In genomic region chr13:114129649-114130062, GRCh38 we compare ENCODE assay signal across 9 cellular contexts. TPM values are rescaled to one million over a fixed set of nuclear protein-coding genes. Genes with fewer than 3 reads are reported as not detected.
DNase-seq lines count a peak whose midpoint lies in the region; ATAC-seq, FAIRE-seq and TF ChIP-seq lines count a peak whose summit lies in the region.
"Had no signal": no experiment of that assay in that cellular context is flagged by ENCODE, and none has a peak within 500 bp of the region (broad histone marks: within the 10 kb centered on the region; RNA-seq: fewer than 3 reads in every experiment).

No MANE protein-coding gene starts in this region.

- no peak overlapping the region for H3K9ac ChIP-seq in parathyroid adenoma

- H3K4me1 ChIP-seq in parathyroid adenoma, result no peaks in the 10 kb centered on the region

- H3K4me2 ChIP-seq in parathyroid adenoma (ENCODE audit: low read length), result no peak overlapping the region

- peak overlapping the region; percentile 84 for H3K27ac Mint-ChIP-seq in dendritic cell treated with granulocyte-macrophage colony-stimulating factor and Interleukin-4, amounts not matched to agents 40 ng/mL and 50 ng/mL, for 4 days
- H3K27ac Mint-ChIP-seq in Calu3 (ENCODE audit: unreplicated experiment), result no peak overlapping the region

- H3K9me3 Mint-ChIP-seq in dendritic cell treated with granulocyte-macrophage colony-stimulating factor and Interleukin-4, amounts not matched to agents 40 ng/mL and 50 ng/mL, for 4 days, result no peaks in the 10 kb centered on the region
- H3K9me3 Mint-ChIP-seq in Calu3 (ENCODE audit: low read depth, unreplicated experiment), result no peaks in the 10 kb centered on the region

- peak; percentile 36 for DNase-seq in ELR (ENCODE audit: low read depth)
- peak; percentile 15 for DNase-seq in RCC 7860 (ENCODE audit: low spot score)
- DNase-seq in Calu3, result no peak
- no peak for DNase-seq in DMS79 treated with DMSO at 0.1 percent for 48 hours (lab: John Stamatoyannopoulos, UW)
- DNase-seq in hippocampal formation (lab: John Stamatoyannopoulos, UW), result no peak
- DNase-seq: NCI-H1694 treated with DMSO at 0.1 percent for 48 hours had no signal

- H3K9me3 ChIP-seq in parathyroid adenoma (ENCODE audit: control insufficient read depth, low read length), result no peaks in the 10 kb centered on the region

- H3K36me3 ChIP-seq in parathyroid adenoma (ENCODE audit: control insufficient read depth, insufficient read depth, low read length), result no peaks in the 10 kb centered on the region

- no peak for FAIRE-seq in RCC 7860 (lab: Jason Lieb, UNC)

- BruUV-seq in Calu3 (replicated peaks; lab: Mats Ljungman, UMichigan), result no TSS peak

- no peak overlapping the region for H3K4me3 Mint-ChIP-seq in dendritic cell treated with granulocyte-macrophage colony-stimulating factor and Interleukin-4, amounts not matched to agents 40 ng/mL and 50 ng/mL, for 4 days
- no peak overlapping the region for H3K4me3 Mint-ChIP-seq in Calu3 (ENCODE audit: low read depth, unreplicated experiment)

- peak overlapping the region; percentile 32 for H3K27ac ChIP-seq in parathyroid adenoma

- ATAC-seq in HG02840 (IDR thresholded peaks at IDR 0.05; ENCODE audit: low FRiP score, unreplicated experiment), result no peak

- H3K4me3 ChIP-seq in parathyroid adenoma (ENCODE audit: low read depth, low read length), result no peak overlapping the region

- no peaks in the 10 kb centered on the region for H3K27me3 ChIP-seq in parathyroid adenoma (ENCODE audit: control insufficient read depth, insufficient read depth, low read length)

- peaks cover 2% of the 10 kb centered on the region for H3K79me2 ChIP-seq in parathyroid adenoma

- TF ChIP-seq CTCF in parathyroid adenoma (IDR thresholded peaks at IDR 0.05), result no peak
- no peak for TF ChIP-seq CTCF in Calu3 (IDR thresholded peaks at IDR 0.05; ENCODE audit: unreplicated experiment)

- intact Hi-C loops in dendritic cell treated with granulocyte-macrophage colony-stimulating factor and Interleukin-4, amounts not matched to agents 40 ng/mL and 50 ng/mL, for 4 days (cut with micrococcal nuclease), result loop anchor here (5.0 kb wide), 2 partner anchors 62 to 98 kb away; no protein-coding TSS in a partner anchor
- intact Hi-C loops in Calu3 (cut with micrococcal nuclease; ENCODE audit: unreplicated experiment), result no loop called here

- peaks cover 80% of the 10 kb centered on the region for H3K4me1 Mint-ChIP-seq in dendritic cell treated with granulocyte-macrophage colony-stimulating factor and Interleukin-4, amounts not matched to agents 40 ng/mL and 50 ng/mL, for 4 days (ENCODE audit: low read depth)
- H3K4me1 Mint-ChIP-seq in Calu3 (ENCODE audit: low read depth, unreplicated experiment), result peaks cover 6% of the 10 kb centered on the region

- H3K36me3 Mint-ChIP-seq in dendritic cell treated with granulocyte-macrophage colony-stimulating factor and Interleukin-4, amounts not matched to agents 40 ng/mL and 50 ng/mL, for 4 days (ENCODE audit: low read depth), result peaks cover 28% of the 10 kb centered on the region
- H3K36me3 Mint-ChIP-seq in Calu3 (ENCODE audit: insufficient read depth, unreplicated experiment), result peaks cover 8% of the 10 kb centered on the region

- H3K27me3 Mint-ChIP-seq in dendritic cell treated with granulocyte-macrophage colony-stimulating factor and Interleukin-4, amounts not matched to agents 40 ng/mL and 50 ng/mL, for 4 days, result peaks cover 6% of the 10 kb centered on the region
- H3K27me3 Mint-ChIP-seq in Calu3 (ENCODE audit: unreplicated experiment), result peaks cover 11% of the 10 kb centered on the region

- no peak overlapping the region for H2AFZ ChIP-seq in parathyroid adenoma

- CTCF ChIA-PET in Calu3 (lab: Charles Lee), result interaction anchor here (0.6 kb wide), 1 partner anchor 28 kb away, joined by 3 read pairs; no protein-coding TSS in a partner anchor

RNA-seq across cellular contexts. Expression of gene RASA3, which starts 2.8 kb away (rescaled TPM):
- 0.26 and 0.49 TPM in 2 replicates for total RNA-seq in Calu3 (2022)

RNA-seq across cellular contexts. Expression of gene CFAP97D2, which starts 49.4 kb away (rescaled TPM):
- total RNA-seq in Calu3 (2022), result not detected in 2 replicates

Comparison
In these comparisons a context has a peak if more than half of its experiments do, and no peak if none do; other contexts are left out.
1. DNase-seq: peak in ELR (single experiment) and RCC 7860 (single experiment); none in Calu3 (single experiment), DMS79 treated with DMSO at 0.1 percent for 48 hours (single experiment) and hippocampal formation (0 of 2).